22 cellular contexts compared by ENCODE assay signal in genomic region chr7:116618729-116619128, GRCh38. TPM values are rescaled to one million over a fixed set of nuclear protein-coding genes. Genes with fewer than 3 reads are reported as not detected.
A peak's percentile ranks its signal among the peaks of the same experiment; 100 is the strongest.
DNase-seq lines count a peak whose midpoint lies in the region; ATAC-seq, FAIRE-seq and TF ChIP-seq lines count a peak whose summit lies in the region.
"Had no signal": no experiment of that assay in that cellular context is flagged by ENCODE, and none has a peak within 500 bp of the region (broad histone marks: within the 10 kb centered on the region; RNA-seq: fewer than 3 reads in every experiment).

No MANE protein-coding gene starts in this region.

- CTCF ChIA-PET in A549 (lab: Yijun Ruan, JAX) (interaction anchor here (0.6 to 1.4 kb wide), 5 partner anchors 24 to 229 kb away, joined by 3 to 4 read pairs (median 3); no protein-coding TSS in a partner anchor), HEK293 (lab: Yijun Ruan, JAX) (interaction anchor here (1.7 kb wide), 1 partner anchor 27 kb away, joined by 6 read pairs; no protein-coding TSS in a partner anchor)

- H3K27ac ChIP-seq in A549 = no peak overlapping the region
- H3K27ac ChIP-seq in HEK293 (ENCODE audit: extremely low read depth, low read depth, low read length) = no peak overlapping the region
- H3K27ac ChIP-seq in OCI-LY3 (ENCODE audit: low read length) = peak overlapping the region; percentile 20; the same call in 1 of the 2 replicates
- no peak overlapping the region for H3K27ac ChIP-seq in neural progenitor cell
- H3K27ac ChIP-seq: BLaER1 treated with 17β-estradiol and CSF1 and Interleukin-3, amounts not matched to agents 10 nM and 100 nM; C4-2B had no signal

- DNase-seq in A549 (ENCODE audit: low read depth in 1 of 2, low spot score in 1 of 2) = no peak
- no peak for DNase-seq in neural progenitor cell (ENCODE audit: low spot score)
- DNase-seq in left ventricle myocardium superior = no peak
- no peak for DNase-seq in Kasumi-1 (lab: John Stamatoyannopoulos, UW)
- DNase-seq: 8988T; AML-193; Caco-2; Calu3; CD4-positive, alpha-beta T cell; CD8-positive, alpha-beta T cell; GF-D8 had no signal

- H3K27me3 ChIP-seq in OCI-LY3 (ENCODE audit: low read depth, low read length) = no peaks in the 10 kb centered on the region
- H3K27me3 ChIP-seq in neural progenitor cell = no peaks in the 10 kb centered on the region

- 0 out of 3 replicates have a peak, but pooled peaks cover 4% of the 10 kb centered on the region for H3K9me3 ChIP-seq in A549
- no peaks in the 10 kb centered on the region for H3K9me3 ChIP-seq in HEK293 (ENCODE audit: control insufficient read depth, insufficient read depth, low read depth, low read length)
- peaks cover 7% of the 10 kb centered on the region; the same call in 1 of the 2 replicates for H3K9me3 ChIP-seq in OCI-LY3 (ENCODE audit: insufficient read depth, low read length)
- H3K9me3 ChIP-seq in neural progenitor cell (ENCODE audit: low read depth) = no peaks in the 10 kb centered on the region
- H3K9me3 ChIP-seq: Caco-2 had no signal

- H3K9me3 Mint-ChIP-seq in stimulated activated memory B cell treated with anti-CD40 and anti-IgM and Interleukin-4, amounts not matched to agents 10 μg/mL and 1 μg/mL and 100 μg/mL, for 72 hours = peaks cover 8% of the 10 kb centered on the region
- H3K9me3 Mint-ChIP-seq in neural progenitor cell = peaks cover 5% of the 10 kb centered on the region

- no peak overlapping the region for H3K4me2 ChIP-seq in A549
- H3K4me2 ChIP-seq in OCI-LY3 (ENCODE audit: low read length) = 0 out of 2 replicates have a peak overlapping the region, but pooled peaks have one; percentile 11
- H3K4me2 ChIP-seq in neural progenitor cell = no peak overlapping the region
- H3K4me2 ChIP-seq: BLaER1 treated with 17β-estradiol and CSF1 and Interleukin-3, amounts not matched to agents 10 nM and 100 nM had no signal

- H3K36me3 ChIP-seq in HEK293 (ENCODE audit: control insufficient read depth in 2 of 2, insufficient read depth in 1 of 2, low read length in 2 of 2) = no peaks in the 10 kb centered on the region
- peaks cover 15% of the 10 kb centered on the region for H3K36me3 ChIP-seq in OCI-LY3 (replicated peaks; ENCODE audit: low read depth, low read length)
- H3K36me3 ChIP-seq in neural progenitor cell = no peaks in the 10 kb centered on the region
- H3K36me3 ChIP-seq: BLaER1 treated with 17β-estradiol and CSF1 and Interleukin-3, amounts not matched to agents 10 nM and 100 nM had no signal

- POLR2A ChIA-PET in A549 (lab: Yijun Ruan, JAX) = no interaction called here
- POLR2A ChIA-PET in HEK293 (lab: Yijun Ruan, JAX) = no interaction called here

- H3F3A ChIP-seq in neural progenitor cell (ENCODE audit: low read depth) = peaks cover 19% of the 10 kb centered on the region

- TF ChIP-seq EP300 in A549 (IDR thresholded peaks at IDR 0.05) = no peak

- WGBS in A549 (ENCODE audit: missing lambda C conversion rate) = 71% methylated on average over 2 of the region's 2 CpGs

- TF ChIP-seq POLR2A in A549 (IDR thresholded peaks at IDR 0.05; ENCODE audit: low read length) = no peak

- H3K36me3 Mint-ChIP-seq in stimulated activated memory B cell treated with anti-CD40 and anti-IgM and Interleukin-4, amounts not matched to agents 10 μg/mL and 1 μg/mL and 100 μg/mL, for 72 hours = peaks cover 11% of the 10 kb centered on the region
- no peaks in the 10 kb centered on the region for H3K36me3 Mint-ChIP-seq in neural progenitor cell
- H3K36me3 Mint-ChIP-seq: CD8-positive, alpha-beta T cell had no signal

- H3K4me1 Mint-ChIP-seq in stimulated activated memory B cell treated with anti-CD40 and anti-IgM and Interleukin-4, amounts not matched to agents 10 μg/mL and 1 μg/mL and 100 μg/mL, for 72 hours = no peaks in the 10 kb centered on the region
- H3K4me1 Mint-ChIP-seq in neural progenitor cell = peaks cover 20% of the 10 kb centered on the region
- H3K4me1 Mint-ChIP-seq: B cell had no signal

- no peak overlapping the region for H3K27ac Mint-ChIP-seq in stimulated activated memory B cell treated with anti-CD40 and anti-IgM and Interleukin-4, amounts not matched to agents 10 μg/mL and 1 μg/mL and 100 μg/mL, for 72 hours
- no peak overlapping the region for H3K27ac Mint-ChIP-seq in neural progenitor cell
- H3K27ac Mint-ChIP-seq: B cell; CD4-positive, alpha-beta T cell; CD8-positive, alpha-beta T cell had no signal

- peaks cover 11% of the 10 kb centered on the region for H3K27me3 Mint-ChIP-seq in stimulated activated memory B cell treated with anti-CD40 and anti-IgM and Interleukin-4, amounts not matched to agents 10 μg/mL and 1 μg/mL and 100 μg/mL, for 72 hours
- peaks cover 4% of the 10 kb centered on the region for H3K27me3 Mint-ChIP-seq in neural progenitor cell (ENCODE audit: insufficient read depth, low read depth)

- H4K20me1 ChIP-seq in OCI-LY3 (ENCODE audit: insufficient read depth, low read length) (no peaks in the 10 kb centered on the region), neural progenitor cell (ENCODE audit: low read depth) (no peaks in the 10 kb centered on the region)
- H4K20me1 ChIP-seq: BLaER1 treated with 17β-estradiol and CSF1 and Interleukin-3, amounts not matched to agents 10 nM and 100 nM had no signal

- TF ChIP-seq RAD21 in A549 (conservative IDR thresholded peaks at IDR 0.05 in 1 of 2, IDR thresholded peaks at IDR 0.05 in 1 of 2) = no peak

- no peak for FAIRE-seq in A549 (lab: Jason Lieb, UNC)
- FAIRE-seq: A204.1, D721Med, G401.6, GM12891, GM18507 had no signal

- ATAC-seq in A549 = no peak
- peak; percentile 31 for ATAC-seq in stimulated activated memory B cell treated with anti-CD40 and anti-IgM and Interleukin-4, amounts not matched to agents 10 μg/mL and 1 μg/mL and 100 μg/mL, for 72 hours
- no peak for ATAC-seq in left ventricle myocardium superior
- ATAC-seq: CD8-positive, alpha-beta T cell had no signal

- H3K79me2 ChIP-seq in OCI-LY3 (ENCODE audit: low read length) (no peaks in the 10 kb centered on the region), neural progenitor cell (ENCODE audit: low read depth) (no peaks in the 10 kb centered on the region)

- H3K9ac ChIP-seq in OCI-LY3 (ENCODE audit: low read length) (no peak overlapping the region), neural progenitor cell (no peak overlapping the region)
- H3K9ac ChIP-seq: BLaER1 treated with 17β-estradiol and CSF1 and Interleukin-3, amounts not matched to agents 10 nM and 100 nM had no signal

- no peak overlapping the region for H3K4me3 Mint-ChIP-seq in stimulated activated memory B cell treated with anti-CD40 and anti-IgM and Interleukin-4, amounts not matched to agents 10 μg/mL and 1 μg/mL and 100 μg/mL, for 72 hours
- no peak overlapping the region for H3K4me3 Mint-ChIP-seq in neural progenitor cell
- H3K4me3 Mint-ChIP-seq: B cell; CD4-positive, alpha-beta T cell; CD8-positive, alpha-beta T cell had no signal

- H2AFZ ChIP-seq in OCI-LY3 (ENCODE audit: low read depth, low read length) (no peak overlapping the region), neural progenitor cell (replicated peaks) (no peak overlapping the region)

- TF ChIP-seq CTCF in A549 (IDR thresholded peaks at IDR 0.05) (no peak), HEK293 (tag by site-specific recombination; IDR thresholded peaks at IDR 0.05) (no peak), OCI-LY3 (IDR thresholded peaks at IDR 0.05; ENCODE audit: low read depth, low read length) (no peak), neural progenitor cell (IDR thresholded peaks at IDR 0.05) (no peak)

- H3K4me1 ChIP-seq in A549 (peaks cover 41% of the 10 kb centered on the region), HEK293 (ENCODE audit: control insufficient read depth, insufficient read depth, low read length) (peaks cover 11% of the 10 kb centered on the region), OCI-LY3 (ENCODE audit: low read length) (peaks cover 53% of the 10 kb centered on the region), neural progenitor cell (peaks cover 32% of the 10 kb centered on the region)
- H3K4me1 ChIP-seq: BLaER1 treated with 17β-estradiol and CSF1 and Interleukin-3, amounts not matched to agents 10 nM and 100 nM had no signal

- intact Hi-C loops in left ventricle myocardium superior (cut with micrococcal nuclease) = no loop called here

- H3K4me3 ChIP-seq in A549 (no peak overlapping the region), HEK293 (ENCODE audit: low read depth, low read length) (no peak overlapping the region), OCI-LY3 (ENCODE audit: low read length) (no peak overlapping the region), neural progenitor cell (no peak overlapping the region)
- H3K4me3 ChIP-seq: BLaER1 treated with 17β-estradiol and CSF1 and Interleukin-3, amounts not matched to agents 10 nM and 100 nM had no signal

TF ChIP-seq in A549, 52 proteins besides CTCF, POLR2A, EP300 and RAD21 (continues in another document):
- no peak for TF ChIP-seq EHMT2 (IDR thresholded peaks at IDR 0.05; ENCODE audit: low read depth)
- no peak for TF ChIP-seq BCL3 (IDR thresholded peaks at IDR 0.05)

TF ChIP-seq in HEK293, 187 proteins besides CTCF, POLR2A, EP300 and RAD21:
- no peak for TF ChIP-seq ZNF266 (tag by site-specific recombination; IDR thresholded peaks at IDR 0.05; ENCODE audit: low read depth)
- TF ChIP-seq ZNF394 (tag by site-specific recombination; IDR thresholded peaks at IDR 0.05; ENCODE audit: borderline replicate concordance) = 0 out of 2 replicates have a peak, but pooled peaks have one; percentile 18

RNA-seq across cellular contexts. Expression of gene MET, which starts 53.3 kb away (rescaled TPM):
- 161 and 165 TPM in 2 replicates for polyA plus RNA-seq in A549 (2011; rRNA removed)
- polyA plus RNA-seq in A549 (2012; cell fraction: cytosol; rRNA removed) = 35.2 and 44.0 TPM in 2 replicates
- polyA plus RNA-seq in A549 (2012; cell fraction: nucleus; rRNA removed) = 33.9 and 45.5 TPM in 2 replicates
- polyA plus RNA-seq in A549 (2017; fragmentation: RNase III; extraction: RNeasy Plus Mini Kit Qiagen cat#74134 plus additional on column Dnase treatment) = 65.1 to 77.9 TPM (median 72.3 TPM) in 3 replicates
- polyA minus RNA-seq in A549 (2011; rRNA and poly(A)+ RNA removed) = 417 and 431 TPM in 2 replicates
- 7.0 and 8.4 TPM in 2 replicates for total RNA-seq in neural progenitor cell (ENCODE audit: low replicate concordance)
- 20.0 TPM for total RNA-seq in left ventricle myocardium superior
- total RNA-seq: CD8-positive, alpha-beta T cell had no signal
